Comparison of ENCODE assay signal across 1 cellular context in the genomic region with DNA sequence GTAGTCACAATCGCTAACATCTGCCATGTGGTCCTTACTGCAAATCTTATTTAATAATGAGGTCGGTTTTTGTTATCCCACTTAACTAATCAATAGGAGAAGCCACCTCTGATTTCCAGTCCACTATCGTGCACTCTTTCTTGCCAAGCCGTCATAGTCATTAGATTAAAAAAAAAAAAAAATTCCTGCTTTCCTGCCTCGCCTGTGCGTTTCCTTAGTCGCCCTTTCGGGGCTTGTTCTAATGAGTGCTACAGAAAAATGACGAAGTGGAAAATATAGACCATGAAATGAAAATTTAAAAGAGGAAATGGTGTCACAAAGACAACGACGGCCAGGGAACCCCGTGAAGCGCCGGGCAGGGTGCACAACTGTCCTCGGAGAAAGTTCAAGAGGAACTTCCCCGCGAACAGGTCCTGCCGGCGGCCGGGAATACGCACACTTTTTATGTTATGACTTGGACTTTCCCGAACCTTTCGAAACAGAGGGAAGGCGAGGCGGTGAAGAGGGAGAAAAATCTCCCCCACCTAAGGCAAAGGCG.
TF ChIP-seq lines count a peak whose summit lies in the region.

No MANE protein-coding gene starts in this region.

TF ChIP-seq in HEK293, 187 proteins besides CTCF, POLR2A, EP300 and RAD21 (continued from another document and continues in another):
- TF ChIP-seq YY1 (tag by site-specific recombination; IDR thresholded peaks at IDR 0.05) (no peak), ZBTB44 (tag by site-specific recombination; IDR thresholded peaks at IDR 0.05) (no peak), KLF9 (tag by site-specific recombination; IDR thresholded peaks at IDR 0.05; ENCODE audit: low read depth) (no peak), ZBTB48 (tag by site-specific recombination; IDR thresholded peaks at IDR 0.05) (no peak), ZSCAN16 (tag by site-specific recombination; IDR thresholded peaks at IDR 0.05) (no peak), ZNF239 (tag by site-specific recombination; IDR thresholded peaks at IDR 0.05) (no peak), ZNF2 (tag by site-specific recombination; IDR thresholded peaks at IDR 0.05) (no peak), ZNF18 (tag by site-specific recombination; IDR thresholded peaks at IDR 0.05) (no peak), ZNF169 (tag by site-specific recombination; IDR thresholded peaks at IDR 0.05) (no peak), PRDM2 (tag by site-specific recombination; IDR thresholded peaks at IDR 0.05; ENCODE audit: borderline replicate concordance) (no peak), GLI2 (tag by site-specific recombination; IDR thresholded peaks at IDR 0.05; ENCODE audit: borderline replicate concordance, low read depth) (no peak), FEZF1 (tag by site-specific recombination; IDR thresholded peaks at IDR 0.05) (no peak), ZBTB7A (tag by site-specific recombination; IDR thresholded peaks at IDR 0.05; ENCODE audit: low read depth) (no peak), ZNF664 (tag by site-specific recombination; IDR thresholded peaks at IDR 0.05) (no peak), ZNF670 (tag by site-specific recombination; IDR thresholded peaks at IDR 0.05; ENCODE audit: low read depth) (no peak), ZNF266 (tag by site-specific recombination; IDR thresholded peaks at IDR 0.05; ENCODE audit: low read depth) (no peak), ZNF610 (tag by site-specific recombination; IDR thresholded peaks at IDR 0.05; ENCODE audit: borderline replicate concordance) (no peak), ZNF16 (tag by site-specific recombination; IDR thresholded peaks at IDR 0.05; ENCODE audit: low read depth) (no peak), ZNF707 (tag by site-specific recombination; IDR thresholded peaks at IDR 0.05) (no peak), ZNF544 (tag by site-specific recombination; IDR thresholded peaks at IDR 0.05) (no peak), ZIC2 (tag by site-specific recombination; IDR thresholded peaks at IDR 0.05) (no peak), OVOL3 (tag by site-specific recombination; IDR thresholded peaks at IDR 0.05) (no peak), ZNF335 (tag by site-specific recombination; conservative IDR thresholded peaks at IDR 0.05) (peak; percentile 89), ZNF24 (tag by site-specific recombination; IDR thresholded peaks at IDR 0.05) (no peak), KLF10 (tag by site-specific recombination; IDR thresholded peaks at IDR 0.05) (no peak), ZBTB20 (tag by site-specific recombination; IDR thresholded peaks at IDR 0.05) (peak; percentile 31; the same call in 1 of the 2 replicates), ZNF549 (tag by site-specific recombination; IDR thresholded peaks at IDR 0.05) (no peak), ZNF19 (tag by site-specific recombination; IDR thresholded peaks at IDR 0.05; ENCODE audit: low read depth) (no peak), ZNF677 (tag by site-specific recombination; IDR thresholded peaks at IDR 0.05) (peak; percentile 76), ZNF248 (tag by site-specific recombination; IDR thresholded peaks at IDR 0.05) (no peak), ZXDB (tag by site-specific recombination; IDR thresholded peaks at IDR 0.05) (peak; percentile 60; the same call in 1 of the 2 replicates), ZNF623 (tag by site-specific recombination; IDR thresholded peaks at IDR 0.05) (no peak), REPIN1 (tag by site-specific recombination; IDR thresholded peaks at IDR 0.05; ENCODE audit: low read depth) (no peak), ZNF530 (tag by site-specific recombination; IDR thresholded peaks at IDR 0.05; ENCODE audit: low read depth) (no peak), ZNF112 (tag by site-specific recombination; IDR thresholded peaks at IDR 0.05) (no peak), SP3 (tag by site-specific recombination; IDR thresholded peaks at IDR 0.05) (0 out of 2 replicates have a peak, but pooled peaks have one; percentile 20), WT1 (tag by site-specific recombination; IDR thresholded peaks at IDR 0.05) (no peak), ZFHX2 (tag by site-specific recombination; conservative IDR thresholded peaks at IDR 0.05) (no peak), HOXC10 (CRISPR knock-in tag; IDR thresholded peaks at IDR 0.05) (no peak), ZNF175 (tag by site-specific recombination; IDR thresholded peaks at IDR 0.05) (no peak), ZEB2 (tag by site-specific recombination; IDR thresholded peaks at IDR 0.05) (0 out of 2 replicates have a peak, but pooled peaks have one; percentile 21), HOXA7 (CRISPR knock-in tag; IDR thresholded peaks at IDR 0.05; ENCODE audit: borderline replicate concordance) (no peak), ZNF626 (tag by site-specific recombination; IDR thresholded peaks at IDR 0.05) (no peak), GLIS1 (tag by site-specific recombination; IDR thresholded peaks at IDR 0.05) (no peak), ZNF155 (tag by site-specific recombination; IDR thresholded peaks at IDR 0.05) (no peak), KLF16 (tag by site-specific recombination; IDR thresholded peaks at IDR 0.05) (no peak)
- TF ChIP-seq, protein P1, sequence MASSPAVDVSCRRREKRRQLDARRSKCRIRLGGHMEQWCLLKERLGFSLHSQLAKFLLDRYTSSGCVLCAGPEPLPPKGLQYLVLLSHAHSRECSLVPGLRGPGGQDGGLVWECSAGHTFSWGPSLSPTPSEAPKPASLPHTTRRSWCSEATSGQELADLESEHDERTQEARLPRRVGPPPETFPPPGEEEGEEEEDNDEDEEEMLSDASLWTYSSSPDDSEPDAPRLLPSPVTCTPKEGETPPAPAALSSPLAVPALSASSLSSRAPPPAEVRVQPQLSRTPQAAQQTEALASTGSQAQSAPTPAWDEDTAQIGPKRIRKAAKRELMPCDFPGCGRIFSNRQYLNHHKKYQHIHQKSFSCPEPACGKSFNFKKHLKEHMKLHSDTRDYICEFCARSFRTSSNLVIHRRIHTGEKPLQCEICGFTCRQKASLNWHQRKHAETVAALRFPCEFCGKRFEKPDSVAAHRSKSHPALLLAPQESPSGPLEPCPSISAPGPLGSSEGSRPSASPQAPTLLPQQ (tag by site-specific recombination; IDR thresholded peaks at IDR 0.05): no peak
- TF ChIP-seq, protein P2, sequence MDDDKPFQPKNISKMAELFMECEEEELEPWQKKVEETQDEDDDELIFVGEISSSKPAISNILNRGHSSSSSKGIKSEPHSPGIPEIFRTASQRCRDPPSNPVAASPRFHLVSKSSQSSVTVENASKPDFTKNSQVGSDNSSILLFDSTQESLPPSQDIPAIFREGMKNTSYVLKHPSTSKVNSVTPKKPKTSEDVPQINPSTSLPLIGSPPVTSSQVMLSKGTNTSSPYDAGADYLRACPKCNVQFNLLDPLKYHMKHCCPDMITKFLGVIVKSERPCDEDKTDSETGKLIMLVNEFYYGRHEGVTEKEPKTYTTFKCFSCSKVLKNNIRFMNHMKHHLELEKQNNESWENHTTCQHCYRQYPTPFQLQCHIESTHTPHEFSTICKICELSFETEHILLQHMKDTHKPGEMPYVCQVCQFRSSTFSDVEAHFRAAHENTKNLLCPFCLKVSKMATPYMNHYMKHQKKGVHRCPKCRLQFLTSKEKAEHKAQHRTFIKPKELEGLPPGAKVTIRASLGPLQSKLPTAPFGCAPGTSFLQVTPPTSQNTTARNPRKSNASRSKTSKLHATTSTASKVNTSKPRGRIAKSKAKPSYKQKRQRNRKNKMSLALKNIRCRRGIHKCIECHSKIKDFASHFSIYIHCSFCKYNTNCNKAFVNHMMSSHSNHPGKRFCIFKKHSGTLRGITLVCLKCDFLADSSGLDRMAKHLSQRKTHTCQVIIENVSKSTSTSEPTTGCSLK (tag by site-specific recombination; IDR thresholded peaks at IDR 0.05): no peak
- TF ChIP-seq, protein P3, sequence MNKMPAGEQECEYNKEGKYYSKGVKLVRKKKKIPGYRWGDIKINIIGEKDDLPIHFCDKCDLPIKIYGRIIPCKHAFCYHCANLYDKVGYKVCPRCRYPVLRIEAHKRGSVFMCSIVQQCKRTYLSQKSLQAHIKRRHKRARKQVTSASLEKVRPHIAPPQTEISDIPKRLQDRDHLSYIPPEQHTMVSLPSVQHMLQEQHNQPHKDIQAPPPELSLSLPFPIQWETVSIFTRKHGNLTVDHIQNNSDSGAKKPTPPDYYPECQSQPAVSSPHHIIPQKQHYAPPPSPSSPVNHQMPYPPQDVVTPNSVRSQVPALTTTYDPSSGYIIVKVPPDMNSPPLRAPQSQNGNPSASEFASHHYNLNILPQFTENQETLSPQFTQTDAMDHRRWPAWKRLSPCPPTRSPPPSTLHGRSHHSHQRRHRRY (tag by site-specific recombination; IDR thresholded peaks at IDR 0.05): no peak
- TF ChIP-seq, protein P4, sequence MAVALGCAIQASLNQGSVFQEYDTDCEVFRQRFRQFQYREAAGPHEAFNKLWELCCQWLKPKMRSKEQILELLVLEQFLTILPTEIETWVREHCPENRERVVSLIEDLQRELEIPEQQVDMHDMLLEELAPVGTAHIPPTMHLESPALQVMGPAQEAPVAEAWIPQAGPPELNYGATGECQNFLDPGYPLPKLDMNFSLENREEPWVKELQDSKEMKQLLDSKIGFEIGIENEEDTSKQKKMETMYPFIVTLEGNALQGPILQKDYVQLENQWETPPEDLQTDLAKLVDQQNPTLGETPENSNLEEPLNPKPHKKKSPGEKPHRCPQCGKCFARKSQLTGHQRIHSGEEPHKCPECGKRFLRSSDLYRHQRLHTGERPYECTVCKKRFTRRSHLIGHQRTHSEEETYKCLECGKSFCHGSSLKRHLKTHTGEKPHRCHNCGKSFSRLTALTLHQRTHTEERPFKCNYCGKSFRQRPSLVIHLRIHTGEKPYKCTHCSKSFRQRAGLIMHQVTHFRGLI (tag by site-specific recombination; IDR thresholded peaks at IDR 0.05): no peak
